In genomic region chr17:79977161-79977631, GRCh38 we compare ENCODE assay signal across 20 cellular contexts. TPM values are rescaled to one million over a fixed set of nuclear protein-coding genes. Genes with fewer than 3 reads are reported as not detected.
DNase-seq lines count a peak whose midpoint lies in the region; ATAC-seq, FAIRE-seq and TF ChIP-seq lines count a peak whose summit lies in the region.
"Had no signal": no experiment of that assay in that cellular context is flagged by ENCODE, and none has a peak within 500 bp of the region (broad histone marks: within the 10 kb centered on the region; RNA-seq: fewer than 3 reads in every experiment).

No MANE protein-coding gene starts in this region.

- peak overlapping the region; percentile 37 for H3K27ac Mint-ChIP-seq in activated T-cell treated with anti-CD3 and anti-CD28 coated beads, Interleukin-2, amount 50 U/mL, for 24 hours
- H3K27ac Mint-ChIP-seq in WTC11 = peak overlapping the region; percentile 45; the same call in 1 of the 2 replicates
- H3K27ac Mint-ChIP-seq: CD8-positive, alpha-beta T cell had no signal

- H3K27me3 ChIP-seq in sigmoid colon = no peaks in the 10 kb centered on the region
- H3K27me3 ChIP-seq: BE2C had no signal

- no peak for TF ChIP-seq EP300 in sigmoid colon (IDR thresholded peaks at IDR 0.05)

- no peak overlapping the region for H3K4me3 Mint-ChIP-seq in activated T-cell treated with anti-CD3 and anti-CD28 coated beads, Interleukin-2, amount 50 U/mL, for 24 hours
- no peak overlapping the region for H3K4me3 Mint-ChIP-seq in activated T-cell treated with anti-CD3 and anti-CD28 coated beads, Interleukin-2, amount 50 U/mL, for 4 hours
- H3K4me3 Mint-ChIP-seq in WTC11 = no peak overlapping the region
- H3K4me3 Mint-ChIP-seq: CD8-positive, alpha-beta T cell had no signal

- H3K36me3 ChIP-seq in kidney (ENCODE audit: control insufficient read depth in 1 of 2, insufficient read depth in 2 of 2, low read length in 2 of 2) (peaks cover 0 to 2% of the 10 kb centered on the region in 2 donors), sigmoid colon (peaks cover 0 to 5% (median 0%) of the 10 kb centered on the region in 4 donors)
- H3K36me3 ChIP-seq: BE2C had no signal

- no peaks in the 10 kb centered on the region for H3K4me1 Mint-ChIP-seq in activated T-cell treated with anti-CD3 and anti-CD28 coated beads, Interleukin-2, amount 50 U/mL, for 24 hours (ENCODE audit: low read depth)
- H3K4me1 Mint-ChIP-seq in activated T-cell treated with anti-CD3 and anti-CD28 coated beads, Interleukin-2, amount 50 U/mL, for 4 hours (ENCODE audit: low read depth) = no peaks in the 10 kb centered on the region
- H3K4me1 Mint-ChIP-seq in WTC11 = peaks cover 15% of the 10 kb centered on the region

- TF ChIP-seq CTCF in WTC11 (IDR thresholded peaks at IDR 0.05) (no peak), kidney (IDR thresholded peaks at IDR 0.05; ENCODE audit: borderline replicate concordance, extremely low read depth, insufficient read depth) (no peak), sigmoid colon (IDR thresholded peaks at IDR 0.05) (no peak)

- no peaks in the 10 kb centered on the region for H3K9me3 Mint-ChIP-seq in activated T-cell treated with anti-CD3 and anti-CD28 coated beads, Interleukin-2, amount 50 U/mL, for 24 hours
- no peaks in the 10 kb centered on the region for H3K9me3 Mint-ChIP-seq in activated T-cell treated with anti-CD3 and anti-CD28 coated beads, Interleukin-2, amount 50 U/mL, for 4 hours
- no peaks in the 10 kb centered on the region for H3K9me3 Mint-ChIP-seq in WTC11
- H3K9me3 Mint-ChIP-seq: CD8-positive, alpha-beta T cell had no signal

- no peaks in the 10 kb centered on the region for H3K4me1 ChIP-seq in kidney (ENCODE audit: control insufficient read depth in 1 of 2, insufficient read depth in 1 of 2, low read depth in 1 of 2, low read length in 2 of 2)
- peaks cover 0 to 23% (median 10%) of the 10 kb centered on the region in 4 donors for H3K4me1 ChIP-seq in sigmoid colon
- H3K4me1 ChIP-seq: BE2C had no signal

- no peak for TF ChIP-seq POLR2A in sigmoid colon (IDR thresholded peaks at IDR 0.05)

- H3K4me3 ChIP-seq in kidney (ENCODE audit: low read length in 2 of 2) (no peak overlapping the region), sigmoid colon (no peak overlapping the region)
- H3K4me3 ChIP-seq: GM23248, K562 had no signal

- H3K9ac ChIP-seq in kidney (ENCODE audit: low read length in 2 of 2) = no peak overlapping the region
- H3K9ac ChIP-seq: GM23248 had no signal

- peak; percentile 5 for DNase-seq in activated T-cell treated with anti-CD3 and anti-CD28 coated beads, Interleukin-2, amount 50 U/mL, for 24 hours
- DNase-seq in activated T-cell treated with anti-CD3 and anti-CD28 coated beads, Interleukin-2, amount 50 U/mL, for 4 hours = no peak
- no peak for DNase-seq in WTC11 (ENCODE audit: low spot score)
- DNase-seq in kidney = peak; percentile 66
- peak; percentile 46 for DNase-seq in sigmoid colon
- no peak for DNase-seq in NCI-H187 treated with DMSO at 0.1 percent for 48 hours (lab: John Stamatoyannopoulos, UW)
- DNase-seq: 8988T, BE2C, DMS79 treated with DMSO at 0.1 percent for 48 hours, GM23248, NCI-H187, NCI-H774, PC-3 had no signal

- no peaks in the 10 kb centered on the region for H3K27me3 Mint-ChIP-seq in activated T-cell treated with anti-CD3 and anti-CD28 coated beads, Interleukin-2, amount 50 U/mL, for 24 hours
- H3K27me3 Mint-ChIP-seq in activated T-cell treated with anti-CD3 and anti-CD28 coated beads, Interleukin-2, amount 50 U/mL, for 4 hours (ENCODE audit: low read depth) = peaks cover 3% of the 10 kb centered on the region
- no peaks in the 10 kb centered on the region for H3K27me3 Mint-ChIP-seq in WTC11 (ENCODE audit: low read depth)

- POLR2A ChIA-PET in WTC11 (lab: Charles Lee) = no interaction called here

- H3K27ac ChIP-seq in kidney (ENCODE audit: low read depth in 2 of 2, low read length in 2 of 2) (no peak overlapping the region), sigmoid colon (peak overlapping the region in 1 of 4 donors; percentile 47)
- H3K27ac ChIP-seq: GM23248, RWPE1 had no signal

- FAIRE-seq in kidney (lab: Jason Lieb, UNC) = no peak
- FAIRE-seq: D721Med, G401.6, K562 had no signal

- ATAC-seq in activated T-cell treated with anti-CD3 and anti-CD28 coated beads, Interleukin-2, amount 50 U/mL, for 4 hours = no peak
- ATAC-seq in WTC11 (no peak), GM21423 (IDR thresholded peaks at IDR 0.05; ENCODE audit: unreplicated experiment) (no peak), HG03520 (IDR thresholded peaks at IDR 0.05; ENCODE audit: unreplicated experiment) (no peak)
- ATAC-seq: CD8-positive, alpha-beta T cell; K562; PC-3 had no signal

- CTCF ChIA-PET in WTC11 (lab: Charles Lee) = interaction anchor here (1.2 to 3.3 kb wide), 5 partner anchors 31 to 147 kb away, joined by 3 to 17 read pairs (median 4); partner anchors contain the start of gene CBX4

- 89 to 90% methylated on average over 18 of the region's 18 CpGs for WGBS in sigmoid colon, 2 donors

- no peaks in the 10 kb centered on the region for H3K36me3 Mint-ChIP-seq in activated T-cell treated with anti-CD3 and anti-CD28 coated beads, Interleukin-2, amount 50 U/mL, for 24 hours (ENCODE audit: low read depth)
- H3K36me3 Mint-ChIP-seq in activated T-cell treated with anti-CD3 and anti-CD28 coated beads, Interleukin-2, amount 50 U/mL, for 4 hours (ENCODE audit: insufficient read depth) = no peaks in the 10 kb centered on the region
- H3K36me3 Mint-ChIP-seq in WTC11 = peaks cover 3% of the 10 kb centered on the region
- H3K36me3 Mint-ChIP-seq: CD8-positive, alpha-beta T cell had no signal

- H3K9me3 ChIP-seq in kidney (ENCODE audit: control insufficient read depth in 1 of 2, low read length in 2 of 2) (no peaks in the 10 kb centered on the region), sigmoid colon (no peaks in the 10 kb centered on the region)
- H3K9me3 ChIP-seq: BE2C had no signal

- intact Hi-C loops in kidney (cut with DNase I) = no loop called here
- intact Hi-C loops in sigmoid colon (cut with DNase I) = no loop called here

TF ChIP-seq in WTC11, 78 proteins besides CTCF, POLR2A, EP300 and RAD21:
- no peak for TF ChIP-seq ZNF121 (CRISPR knock-in tag; IDR thresholded peaks at IDR 0.05)
- TF ChIP-seq HMGA2 (CRISPR knock-in tag; IDR thresholded peaks at IDR 0.05) = no peak
- TF ChIP-seq OVOL2 (CRISPR knock-in tag; IDR thresholded peaks at IDR 0.05; ENCODE audit: borderline replicate concordance) = no peak
- TF ChIP-seq NR2C2 (CRISPR knock-in tag; IDR thresholded peaks at IDR 0.05) = no peak

RNA-seq across cellular contexts. Expression of gene TBC1D16, which starts 58.5 kb away (rescaled TPM):
- 1 to 10 TPM; 2.2 to 3.3 (median 2.6) TPM for total RNA-seq in activated T-cell treated with anti-CD3 and anti-CD28 coated beads, Interleukin-2, amount 50 U/mL, for 4 hours
- total RNA-seq in WTC11 (2021) (89.8 to 96.1 TPM (median 90.4 TPM) in 3 replicates), kidney (68.0 TPM), sigmoid colon (10 to 100 TPM; 15.1 to 21.9 (median 16.2) TPM)
- polyA plus RNA-seq in kidney (ENCODE audit: insufficient read depth, low read depth, low replicate concordance) (9.1 TPM), sigmoid colon (10 to 100 TPM in 1 of 3 donors, 1 to 10 TPM in 2; 3.6 to 17.2 (median 4.2) TPM)

RNA-seq across cellular contexts. Expression of gene CCDC40, which starts 59.2 kb away (rescaled TPM):
- total RNA-seq in activated T-cell treated with anti-CD3 and anti-CD28 coated beads, Interleukin-2, amount 50 U/mL, for 4 hours = under 1 TPM; 0.25 to 0.98 (median 0.29) TPM
- 15.1 to 16.3 TPM (median 15.2 TPM) in 3 replicates for total RNA-seq in WTC11 (2021)
- 22.6 TPM for total RNA-seq in kidney
- polyA plus RNA-seq in kidney (ENCODE audit: insufficient read depth, low read depth, low replicate concordance) = 5.1 TPM
- total RNA-seq in sigmoid colon = 10 to 100 TPM in 1 of 4 donors, 1 to 10 TPM in 3; 5.3 to 25.8 (median 6.4) TPM
- polyA plus RNA-seq in sigmoid colon = 1 to 10 TPM in 1 of 3 donors, not detected in 2; 1.4 TPM

Comparison
In these comparisons a context has a peak if more than half of its experiments do, and no peak if none do; other contexts are left out.
1. DNase-seq: peak in activated T-cell treated with anti-CD3 and anti-CD28 coated beads, Interleukin-2, amount 50 U/mL, for 24 hours (single experiment), kidney (single experiment) and sigmoid colon (single experiment); none in activated T-cell treated with anti-CD3 and anti-CD28 coated beads, Interleukin-2, amount 50 U/mL, for 4 hours (single experiment), WTC11 (single experiment) and NCI-H187 treated with DMSO at 0.1 percent for 48 hours (single experiment).